In genomic region chr3:36524560-36524959, GRCh38 we compare ENCODE assay signal across 20 cellular contexts.
DNase-seq lines count a peak whose midpoint lies in the region; ATAC-seq, FAIRE-seq and TF ChIP-seq lines count a peak whose summit lies in the region.
"Had no signal": no experiment of that assay in that cellular context is flagged by ENCODE, and none has a peak within 500 bp of the region (broad histone marks: within the 10 kb centered on the region; RNA-seq: fewer than 3 reads in every experiment).

No MANE protein-coding gene starts in this region.

- TF ChIP-seq CTCF in H9 (conservative IDR thresholded peaks at IDR 0.05) (no peak), HepG2 (CRISPR knock-in tag; IDR thresholded peaks at IDR 0.05) (no peak)

- no peak overlapping the region for H3K23ac ChIP-seq in H9 (ENCODE audit: insufficient read length, low read depth, low read length)
- H3K23ac ChIP-seq in trophoblast cell (ENCODE audit: low read length): no peak overlapping the region

- H4K12ac ChIP-seq in trophoblast cell (ENCODE audit: low read depth, low read length): no peak overlapping the region

- H2AK5ac ChIP-seq in H9 (ENCODE audit: insufficient read length, low read length) (no peak overlapping the region), trophoblast cell (ENCODE audit: low read length) (no peak overlapping the region)

- H3K4me3 ChIP-seq in trophoblast cell (ENCODE audit: low read depth, low read length) (no peak overlapping the region), HepG2 (replicated peaks in 1 of 3; ENCODE audit: insufficient read depth in 1 of 3, low read depth in 2 of 3, low read length in 3 of 3) (no peak overlapping the region)
- H3K4me3 ChIP-seq: K562, SJCRH30 had no signal

- no peak overlapping the region for H3K4me3 Mint-ChIP-seq in H9
- H3K4me3 Mint-ChIP-seq: CD4-positive, alpha-beta T cell had no signal

- ATAC-seq in GM21737 (IDR thresholded peaks at IDR 0.05; ENCODE audit: unreplicated experiment) (no peak), HepG2 (no peak), HG03159 (IDR thresholded peaks at IDR 0.05; ENCODE audit: unreplicated experiment) (no peak)
- ATAC-seq: K562, Panc1 had no signal

- no peaks in the 10 kb centered on the region for H3K36me3 Mint-ChIP-seq in H9 (ENCODE audit: insufficient read depth in 1 of 3, low read depth in 3 of 3)

- H3K4me2 ChIP-seq in H9 (ENCODE audit: insufficient read depth, insufficient read length, low read length): no peak overlapping the region
- H3K4me2 ChIP-seq in trophoblast cell (ENCODE audit: low read length): no peak overlapping the region
- no peak overlapping the region for H3K4me2 ChIP-seq in HepG2 (ENCODE audit: low read depth, low read length)

- no peak overlapping the region for H2BK20ac ChIP-seq in H9 (ENCODE audit: low read depth, low read length, poor library complexity, severe bottlenecking)

- no peaks in the 10 kb centered on the region for H3K9me3 ChIP-seq in H9 (ENCODE audit: control insufficient read depth, low read depth, low read length)
- no peaks in the 10 kb centered on the region for H3K9me3 ChIP-seq in trophoblast cell (ENCODE audit: insufficient read depth, low read depth, low read length)
- no peaks in the 10 kb centered on the region for H3K9me3 ChIP-seq in HepG2 (ENCODE audit: low read length)
- H3K9me3 ChIP-seq: Caco-2, SJCRH30 had no signal

- H3K4ac ChIP-seq in H9 (ENCODE audit: low read depth, low read length): no peak overlapping the region
- H3K4ac ChIP-seq in trophoblast cell (ENCODE audit: low read depth, low read length): no peak overlapping the region

- no peak overlapping the region for H3K14ac ChIP-seq in H9 (ENCODE audit: insufficient read depth, low read length)
- H3K14ac ChIP-seq in trophoblast cell (ENCODE audit: low read length): no peak overlapping the region

- intact Hi-C loops in HepG2 (cut with micrococcal nuclease; ENCODE audit: unreplicated experiment): no loop called here

- DNase-seq in EH (ENCODE audit: low read depth) (peak; percentile 71), H9 (no peak), T1000 (lab: John Stamatoyannopoulos, UW) (peak; percentile 20), trophoblast cell (no peak), HepG2 (ENCODE audit: low spot score) (no peak), NCI-H2227 treated with DMSO at 0.1 percent for 48 hours (lab: John Stamatoyannopoulos, UW) (no peak)
- DNase-seq: Caco-2; CD4-positive, alpha-beta T cell; HCEC 1CT; NCI-H1105 treated with DMSO at 0.1 percent for 48 hours; NCI-H1694 treated with DMSO at 0.1 percent for 48 hours; NCI-H2107; NCI-H526; SJCRH30; SW 1271; T-helper 2 cell had no signal

- H3K56ac ChIP-seq in H9 (ENCODE audit: insufficient read length, low read depth, low read length): no peak overlapping the region

- no peak for TF ChIP-seq RAD21 in HepG2 (CRISPR knock-in tag; IDR thresholded peaks at IDR 0.05)

- H3K4me1 ChIP-seq in H9 (ENCODE audit: insufficient read depth, low read length) (no peaks in the 10 kb centered on the region), trophoblast cell (ENCODE audit: control insufficient read depth in 1 of 2, insufficient read depth in 2 of 2, low read length in 2 of 2) (peaks cover 10 to 20% of the 10 kb centered on the region in 2 experiments), HepG2 (ENCODE audit: insufficient read depth, low read length) (no peaks in the 10 kb centered on the region)
- H3K4me1 ChIP-seq: Caco-2, SJCRH30 had no signal

- TF ChIP-seq EP300 in HepG2 (IDR thresholded peaks at IDR 0.05; ENCODE audit: low read depth in 2 of 2, low read length in 2 of 2): no peak
- no peak for TF ChIP-seq EP300 in HepG2 (CRISPR knock-in tag; IDR thresholded peaks at IDR 0.05; ENCODE audit: borderline replicate concordance)

- H3K9ac ChIP-seq in H9 (ENCODE audit: extremely low read depth, insufficient read length, low read length) (no peak overlapping the region), trophoblast cell (ENCODE audit: low read length) (no peak overlapping the region), HepG2 (ENCODE audit: insufficient read depth, low read depth, low read length) (no peak overlapping the region)

- no CpG with 5 or more reads among the region's 3 CpGs for WGBS in H9 (ENCODE audit: extremely low coverage, insufficient read length, low lambda C conversion rate)
- no CpG with 5 or more reads among the region's 3 CpGs for WGBS in trophoblast cell (ENCODE audit: extremely low coverage, insufficient coverage, insufficient read length)
- 18% methylated on average over 3 of the region's 3 CpGs for WGBS in HepG2 (ENCODE audit: low lambda C conversion rate)

- H2BK12ac ChIP-seq in H9 (ENCODE audit: insufficient read length, low read depth, low read length) (no peak overlapping the region), trophoblast cell (ENCODE audit: low read length) (peak overlapping the region; percentile 81)

- no peaks in the 10 kb centered on the region for H3K9me3 Mint-ChIP-seq in H9
- H3K9me3 Mint-ChIP-seq: CD4-positive, alpha-beta T cell had no signal

- H2BK120ac ChIP-seq in H9 (ENCODE audit: low read depth, low read length, poor library complexity, severe bottlenecking) (no peak overlapping the region), trophoblast cell (ENCODE audit: insufficient read depth, low read length, poor library complexity) (no peak overlapping the region)

- H4K20me1 ChIP-seq in H9 (ENCODE audit: control insufficient read depth, insufficient read depth, insufficient read length) (no peaks in the 10 kb centered on the region), HepG2 (ENCODE audit: insufficient read depth, low read length) (no peaks in the 10 kb centered on the region)

- H3K79me1 ChIP-seq in H9 (ENCODE audit: insufficient read depth, low read depth, low read length, poor library complexity, severe bottlenecking) (no peaks in the 10 kb centered on the region), trophoblast cell (ENCODE audit: low read length) (peaks cover 7% of the 10 kb centered on the region)

- CTCF ChIA-PET in HepG2 (lab: Yijun Ruan, JAX; ENCODE audit: low intra/inter-chr PET ratio, low total read pairs): no interaction called here

- BruUV-seq in HepG2 (replicated peaks; lab: Mats Ljungman, UMichigan): no TSS peak

- H2BK5ac ChIP-seq in H9 (ENCODE audit: insufficient read length, low read length): no peak overlapping the region
- peak overlapping the region; percentile 86 for H2BK5ac ChIP-seq in trophoblast cell (ENCODE audit: low read depth, low read length, poor library complexity)

- H4K91ac ChIP-seq in H9 (ENCODE audit: insufficient read length, low read depth, low read length) (no peak overlapping the region), trophoblast cell (ENCODE audit: low read depth, low read length) (peak overlapping the region; percentile 65)

- H2AFZ ChIP-seq in H9 (ENCODE audit: low read length) (no peak overlapping the region), trophoblast cell (ENCODE audit: insufficient read depth, low read length, poor library complexity) (no peak overlapping the region), HepG2 (ENCODE audit: low read length) (no peak overlapping the region)

- H3K27ac ChIP-seq in H9 (ENCODE audit: insufficient read length, low read depth, low read length) (no peak overlapping the region), trophoblast cell (ENCODE audit: low read depth, low read length) (peak overlapping the region; percentile 72), HepG2 (ENCODE audit: extremely low read length, insufficient read depth, low read length) (no peak overlapping the region)
- H3K27ac ChIP-seq: SJCRH30 had no signal

- in situ Hi-C loops in HepG2 (cut with HindIII; ENCODE audit: extremely low pct_ligation_motif_present, low pct_unique_long_range_greater_than_20kb): no loop called here

- no peak overlapping the region for H4K5ac ChIP-seq in H9 (ENCODE audit: insufficient read length, low read depth, low read length)

- H4K8ac ChIP-seq in H9 (replicated peaks; ENCODE audit: insufficient read length, low read depth, low read length): no peak overlapping the region
- no peak overlapping the region for H4K8ac ChIP-seq in trophoblast cell (ENCODE audit: low read depth, low read length)

- H3K27me3 Mint-ChIP-seq in H9 (ENCODE audit: low read depth): no peaks in the 10 kb centered on the region

- H3K36me3 ChIP-seq in trophoblast cell (ENCODE audit: control insufficient read depth in 1 of 2, insufficient read depth in 2 of 2, low read length in 2 of 2) (no peaks in the 10 kb centered on the region), HepG2 (replicated peaks in 1 of 2; ENCODE audit: control insufficient read depth in 1 of 2, insufficient read depth in 2 of 2, low read length in 2 of 2) (no peaks in the 10 kb centered on the region)
- H3K36me3 ChIP-seq: SJCRH30 had no signal

- H3K27me3 ChIP-seq in H9 (ENCODE audit: insufficient read depth, low read length): no peaks in the 10 kb centered on the region
- no peaks in the 10 kb centered on the region for H3K27me3 ChIP-seq in trophoblast cell (ENCODE audit: insufficient read depth, low read length)
- H3K27me3 ChIP-seq in HepG2 (ENCODE audit: control insufficient read depth in 1 of 2, insufficient read depth in 2 of 2, low read length in 2 of 2): no peaks in the 10 kb centered on the region
- H3K27me3 ChIP-seq: SJCRH30 had no signal

- H3K79me2 ChIP-seq in H9 (ENCODE audit: insufficient read depth, low read length): no peaks in the 10 kb centered on the region
- no peaks in the 10 kb centered on the region for H3K79me2 ChIP-seq in trophoblast cell (ENCODE audit: control insufficient read depth, insufficient read depth, low read length, poor library complexity)
- H3K79me2 ChIP-seq in HepG2 (ENCODE audit: insufficient read depth, low read length): no peaks in the 10 kb centered on the region

- no peak overlapping the region for H3T11ph ChIP-seq in H9 (ENCODE audit: low read length)

- H2BK15ac ChIP-seq in H9 (ENCODE audit: low read depth, low read length): no peak overlapping the region

- no peak for FAIRE-seq in HepG2 (lab: Jason Lieb, UNC)
- FAIRE-seq: K562 had no signal

- H3K4me1 Mint-ChIP-seq in H9: peaks cover 9 to 10% of the 10 kb centered on the region in 2 experiments

- no peaks in the 10 kb centered on the region for H3K23me2 ChIP-seq in H9 (ENCODE audit: insufficient read length, low read depth, low read length, poor library complexity, severe bottlenecking)

- no peak overlapping the region for H3K18ac ChIP-seq in H9 (ENCODE audit: insufficient read length, low read depth, low read length)
- H3K18ac ChIP-seq in trophoblast cell (ENCODE audit: low read length): no peak overlapping the region

- TF ChIP-seq POLR2A in HepG2 (IDR thresholded peaks at IDR 0.05; ENCODE audit: insufficient read depth in 1 of 2, low read depth in 2 of 2, low read length in 2 of 2): no peak

- peak overlapping the region in 2 of 3 experiments; percentile 12 to 37; a peak in 1 of 7 replicates for H3K27ac Mint-ChIP-seq in H9
- H3K27ac Mint-ChIP-seq: CD4-positive, alpha-beta T cell had no signal

- POLR2A ChIA-PET in HepG2 (lab: Yijun Ruan, JAX): no interaction called here

TF ChIP-seq in HepG2, 621 proteins besides CTCF, POLR2A, EP300 and RAD21 (continues in another document):
- TF ChIP-seq ZNF780A (CRISPR knock-in tag; IDR thresholded peaks at IDR 0.05) (no peak), ZNF790 (CRISPR knock-in tag; IDR thresholded peaks at IDR 0.05; ENCODE audit: borderline replicate concordance) (no peak), KAT2B (IDR thresholded peaks at IDR 0.05; ENCODE audit: borderline replicate concordance, low read depth, low read length) (no peak), NFKBIZ (CRISPR knock-in tag; IDR thresholded peaks at IDR 0.05) (no peak)

Comparison
In these comparisons a context has a peak if more than half of its experiments do, and no peak if none do; other contexts are left out.
1. DNase-seq: peak in EH (single experiment) and T1000 (single experiment); none in H9 (single experiment), trophoblast cell (0 of 2), HepG2 (single experiment) and NCI-H2227 treated with DMSO at 0.1 percent for 48 hours (single experiment).